ENCODE assay signal across 9 cellular contexts in the genomic region with DNA sequence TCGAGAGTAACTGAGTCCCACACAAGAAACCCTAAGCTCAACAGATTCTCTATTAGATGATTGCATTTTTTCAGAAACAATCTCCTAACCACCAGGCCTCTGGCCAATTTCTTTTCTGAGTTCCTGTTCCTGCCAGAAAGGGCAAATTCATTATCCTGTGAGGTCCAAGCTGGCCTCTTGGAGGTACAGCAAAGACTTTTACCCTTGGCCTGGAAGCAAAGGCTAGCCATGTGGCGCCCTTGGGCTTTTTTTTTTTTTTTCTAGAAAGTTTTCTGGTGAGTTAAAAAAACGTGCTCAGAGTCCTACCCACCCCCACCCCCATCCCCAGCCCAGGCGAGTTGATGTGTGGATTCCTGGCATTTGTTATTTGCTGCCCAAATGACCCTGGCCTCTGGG. TPM values are rescaled to one million over a fixed set of nuclear protein-coding genes. Genes with fewer than 3 reads are reported as not detected.
DNase-seq lines count a peak whose midpoint lies in the region; ATAC-seq and TF ChIP-seq lines count a peak whose summit lies in the region.
"Had no signal": no experiment of that assay in that cellular context is flagged by ENCODE, and none has a peak within 500 bp of the region (broad histone marks: within the 10 kb centered on the region; RNA-seq: fewer than 3 reads in every experiment).

No MANE protein-coding gene starts in this region.

- TF ChIP-seq CTCF in activated B cell treated with CpG ODN at 0.5 μM for 24 hours (IDR thresholded peaks at IDR 0.05): no peak

- H2AFZ ChIP-seq in neuron (ENCODE audit: low read depth, low read length): no peak overlapping the region

- peak overlapping the region; percentile 99 for H3K27ac Mint-ChIP-seq in activated CD4-positive, alpha-beta T cell treated with anti-CD3 and anti-CD28 coated beads for 36 hours
- H3K27ac Mint-ChIP-seq in activated B cell treated with CpG ODN at 0.5 μM for 24 hours: peak overlapping the region; percentile 98

- peak; percentile 3 for ATAC-seq in activated CD4-positive, alpha-beta T cell treated with anti-CD3 and anti-CD28 coated beads for 36 hours
- peak; percentile 22 for ATAC-seq in HG03432 (IDR thresholded peaks at IDR 0.05; ENCODE audit: unreplicated experiment)
- no peak for ATAC-seq in activated B cell treated with CpG ODN at 0.5 μM for 24 hours (ENCODE audit: low read depth)
- ATAC-seq in HG03139 (IDR thresholded peaks at IDR 0.05; ENCODE audit: unreplicated experiment): no peak

- intact Hi-C loops in activated CD4-positive, alpha-beta T cell treated with anti-CD3 and anti-CD28 coated beads for 36 hours (cut with DNase I, micrococcal nuclease): loop anchor here (1.0 to 10.0 kb wide), 7 partner anchors 19 to 1705 kb away; a partner anchor contains a TSS
- intact Hi-C loops in activated B cell treated with CpG ODN at 0.5 μM for 24 hours (cut with micrococcal nuclease): loop anchor here (1.0 to 5.0 kb wide), 5 partner anchors 19 to 958 kb away; a partner anchor contains a TSS

- H3K4me3 ChIP-seq in neuron (ENCODE audit: low read length): peak overlapping the region; percentile 21

- peaks cover 39% of the 10 kb centered on the region for H3K4me1 ChIP-seq in neuron (ENCODE audit: insufficient read depth, low read length)

- no peaks in the 10 kb centered on the region for H3K27me3 Mint-ChIP-seq in activated CD4-positive, alpha-beta T cell treated with anti-CD3 and anti-CD28 coated beads for 36 hours
- no peaks in the 10 kb centered on the region for H3K27me3 Mint-ChIP-seq in activated B cell treated with CpG ODN at 0.5 μM for 24 hours

- peaks cover 7% of the 10 kb centered on the region for H3K9me3 Mint-ChIP-seq in activated CD4-positive, alpha-beta T cell treated with anti-CD3 and anti-CD28 coated beads for 36 hours (ENCODE audit: low read depth)
- H3K9me3 Mint-ChIP-seq in activated B cell treated with CpG ODN at 0.5 μM for 24 hours: peaks cover 3% of the 10 kb centered on the region

- no peaks in the 10 kb centered on the region for H3K9me3 ChIP-seq in neuron (ENCODE audit: low read length)

- peak; percentile 20 for DNase-seq in activated CD4-positive, alpha-beta T cell treated with anti-CD3 and anti-CD28 coated beads for 36 hours
- no peak for DNase-seq in activated CD4-positive, alpha-beta T cell treated with anti-CD3 and anti-CD28 coated beads, Interleukin-2, amount 50 U/mL, for 4 hours
- DNase-seq in activated B cell treated with CpG ODN at 0.5 μM for 24 hours (no peak), fibroblast of the conjunctiva (ENCODE audit: low read depth) (peak; percentile 95), NK-92 (lab: John Stamatoyannopoulos, UW; ENCODE audit: unreplicated experiment) (no peak)
- DNase-seq: DND-41 had no signal

- H3K36me3 ChIP-seq in neuron (ENCODE audit: insufficient read depth, low read length): no peaks in the 10 kb centered on the region

- H3K4me1 Mint-ChIP-seq in activated CD4-positive, alpha-beta T cell treated with anti-CD3 and anti-CD28 coated beads for 36 hours: peaks cover 22% of the 10 kb centered on the region
- peaks cover 41% of the 10 kb centered on the region for H3K4me1 Mint-ChIP-seq in activated B cell treated with CpG ODN at 0.5 μM for 24 hours

- H3K36me3 Mint-ChIP-seq in activated CD4-positive, alpha-beta T cell treated with anti-CD3 and anti-CD28 coated beads for 36 hours (ENCODE audit: low read depth): peaks cover 5% of the 10 kb centered on the region
- peaks cover 2% of the 10 kb centered on the region for H3K36me3 Mint-ChIP-seq in activated B cell treated with CpG ODN at 0.5 μM for 24 hours (ENCODE audit: low read depth)

- CTCF ChIA-PET in activated CD4-positive, alpha-beta T cell treated with anti-CD3 and anti-CD28 coated beads for 36 hours (lab: Charles Lee): interaction anchor here (0.6 to 2.6 kb wide), 12 partner anchors 10 to 1084 kb away, joined by 3 to 12 read pairs (median 4); no protein-coding TSS in a partner anchor
- CTCF ChIA-PET in activated B cell treated with CpG ODN at 0.5 μM for 24 hours (lab: Charles Lee): interaction anchor here (1.0 to 2.2 kb wide), 8 partner anchors 8 to 118 kb away, joined by 3 to 14 read pairs (median 4); a partner anchor contains a TSS

- no peaks in the 10 kb centered on the region for H3K27me3 ChIP-seq in neuron (ENCODE audit: insufficient read depth, low read length)

- POLR2A ChIA-PET in activated CD4-positive, alpha-beta T cell treated with anti-CD3 and anti-CD28 coated beads for 36 hours (lab: Charles Lee): interaction anchor here (0.6 to 1.9 kb wide), 7 partner anchors 20 to 191 kb away, joined by 3 to 28 read pairs (median 4); a partner anchor contains a TSS
- POLR2A ChIA-PET in activated B cell treated with CpG ODN at 0.5 μM for 24 hours (lab: Charles Lee): interaction anchor here (0.6 to 6.7 kb wide), 19 partner anchors 8 to 129 kb away, joined by 3 to 301 read pairs (median 6); a partner anchor contains a TSS

- peak overlapping the region; percentile 60 for H3K4me3 Mint-ChIP-seq in activated CD4-positive, alpha-beta T cell treated with anti-CD3 and anti-CD28 coated beads for 36 hours
- peak overlapping the region; percentile 80 for H3K4me3 Mint-ChIP-seq in activated B cell treated with CpG ODN at 0.5 μM for 24 hours

RNA-seq across cellular contexts. Expression of a gene that starts 59.0 kb away (rescaled TPM):
- total RNA-seq in activated CD4-positive, alpha-beta T cell treated with anti-CD3 and anti-CD28 coated beads for 36 hours: over 10,000 TPM; 11,209 to 15,482 TPM
- total RNA-seq in activated B cell treated with CpG ODN at 0.5 μM for 24 hours: 19,962 and 22,096 TPM in 2 replicates

Comparison
In these comparisons a context has a peak if more than half of its experiments do, and no peak if none do; other contexts are left out.
1. DNase-seq: peak in activated CD4-positive, alpha-beta T cell treated with anti-CD3 and anti-CD28 coated beads for 36 hours (single experiment) and fibroblast of the conjunctiva (single experiment); none in activated CD4-positive, alpha-beta T cell treated with anti-CD3 and anti-CD28 coated beads, Interleukin-2, amount 50 U/mL, for 4 hours (0 of 2), activated B cell treated with CpG ODN at 0.5 μM for 24 hours (single experiment) and NK-92 (single experiment).
2. ATAC-seq: peak in activated CD4-positive, alpha-beta T cell treated with anti-CD3 and anti-CD28 coated beads for 36 hours (single experiment) and HG03432 (single experiment); none in activated B cell treated with CpG ODN at 0.5 μM for 24 hours (single experiment) and HG03139 (single experiment).